Comparison of ENCODE assay signal across 8 cellular contexts in genomic region chr7:131107343-131108211, GRCh38.
DNase-seq lines count a peak whose midpoint lies in the region; ATAC-seq and TF ChIP-seq lines count a peak whose summit lies in the region.

No MANE protein-coding gene starts in this region.

- H4K8ac ChIP-seq in neuronal stem cell (ENCODE audit: low read depth, low read length) = no peak overlapping the region

- H3K18ac ChIP-seq in neuronal stem cell (ENCODE audit: low read length) = peak overlapping the region; percentile 86

- H3K27ac Mint-ChIP-seq in IgD-negative memory B cell = peak overlapping the region; percentile 89 to 100 (median 97)

- H3K4me3 ChIP-seq in DOHH2 (ENCODE audit: low read length) (peak overlapping the region; percentile 93), neuronal stem cell (ENCODE audit: low read length in 2 of 2) (peak overlapping the region; percentile 64 to 85), testis (peak overlapping the region; percentile 92 to 100)

- peaks cover 91% of the 10 kb centered on the region for H3K79me2 ChIP-seq in DOHH2 (ENCODE audit: control insufficient read depth, low read length)

- peaks cover 66% of the 10 kb centered on the region for H3K4me1 ChIP-seq in DOHH2 (ENCODE audit: control insufficient read depth, low read length)
- peaks cover 9% of the 10 kb centered on the region for H3K4me1 ChIP-seq in foreskin keratinocyte
- H3K4me1 ChIP-seq in neuronal stem cell (ENCODE audit: control insufficient read depth in 2 of 2, insufficient read depth in 1 of 2, low read depth in 1 of 2, low read length in 2 of 2) = peaks cover 13 to 35% of the 10 kb centered on the region in 2 donors
- peaks cover 45% of the 10 kb centered on the region for H3K4me1 ChIP-seq in testis

- no peaks in the 10 kb centered on the region for H3K9me3 Mint-ChIP-seq in IgD-negative memory B cell

- no peaks in the 10 kb centered on the region for H3K27me3 ChIP-seq in DOHH2 (ENCODE audit: control insufficient read depth, low read length)
- H3K27me3 ChIP-seq in foreskin keratinocyte = no peaks in the 10 kb centered on the region
- H3K27me3 ChIP-seq in neuronal stem cell (ENCODE audit: control insufficient read depth in 3 of 3, insufficient read depth in 3 of 3, low read depth in 1 of 3, low read length in 3 of 3) = peaks cover 0 to 32% (median 26%) of the 10 kb centered on the region in 3 experiments
- H3K27me3 ChIP-seq in testis = no peaks in the 10 kb centered on the region

- H4K20me1 ChIP-seq in DOHH2 (ENCODE audit: control insufficient read depth, insufficient read depth, low read depth, low read length) = peaks cover 29% of the 10 kb centered on the region

- H3K36me3 ChIP-seq in DOHH2 (ENCODE audit: control insufficient read depth, low read length) = peaks cover 55% of the 10 kb centered on the region
- no peaks in the 10 kb centered on the region for H3K36me3 ChIP-seq in neuronal stem cell (replicated peaks in 1 of 2; ENCODE audit: control insufficient read depth in 2 of 2, insufficient read depth in 2 of 2, low read length in 2 of 2)
- no peaks in the 10 kb centered on the region for H3K36me3 ChIP-seq in testis (ENCODE audit: low read depth, missing control alignments)

- peaks cover 1% of the 10 kb centered on the region for H3K27me3 Mint-ChIP-seq in IgD-negative memory B cell

- H2BK12ac ChIP-seq in neuronal stem cell (ENCODE audit: low read length) = no peak overlapping the region

- peak overlapping the region; percentile 83 to 100 (median 96) for H3K4me3 Mint-ChIP-seq in IgD-negative memory B cell

- H3K4me2 ChIP-seq in DOHH2 (ENCODE audit: low read length) (peak overlapping the region; percentile 88), neuronal stem cell (ENCODE audit: insufficient read depth, low read length, poor library complexity, severe bottlenecking) (peak overlapping the region; percentile 97)

- WGBS in neuronal stem cell (ENCODE audit: extremely low coverage in 2 of 2, insufficient read length in 2 of 2, insufficient replicate concordance in 1 of 2), 2 donors = no CpG with 5 or more reads among the region's 63 CpGs
- WGBS in testis, 2 donors = 0% methylated on average over 34 to 61 of the region's 63 CpGs

- peak overlapping the region; percentile 65 for H3K9ac ChIP-seq in neuronal stem cell (ENCODE audit: low read depth, low read length, poor library complexity)

- no peak overlapping the region for H3K14ac ChIP-seq in neuronal stem cell (ENCODE audit: low read length)

- TF ChIP-seq POLR2A in Raji (IDR thresholded peaks at IDR 0.05; ENCODE audit: insufficient read depth, low read depth, low read length) (peak; percentile 81), testis (IDR thresholded peaks at IDR 0.05) (peak; percentile 80)

- intact Hi-C loops in testis (cut with DNase I; ENCODE audit: low total_unique reads) = loop anchor here (10.0 kb wide), 2 partner anchors 213 to 397 kb away; no protein-coding TSS in a partner anchor

- ATAC-seq in GM21529 (IDR thresholded peaks at IDR 0.05; ENCODE audit: unreplicated experiment) (peak; percentile 48), foreskin keratinocyte (peak; percentile 28)

- H3K27ac ChIP-seq in DOHH2 (ENCODE audit: low read depth, low read length) (peak overlapping the region; percentile 87), foreskin keratinocyte (peak overlapping the region; percentile 24), neuronal stem cell (replicated peaks; ENCODE audit: low read length) (no peak overlapping the region), testis (peak overlapping the region; percentile 99 to 100)

- peak overlapping the region; percentile 39 for H3K23ac ChIP-seq in neuronal stem cell (ENCODE audit: low read depth, low read length, poor library complexity)

- H2BK120ac ChIP-seq in neuronal stem cell (ENCODE audit: low read depth, low read length) = no peak overlapping the region

- no peak overlapping the region for H2BK15ac ChIP-seq in neuronal stem cell (ENCODE audit: low read length)

- H3F3A ChIP-seq in DOHH2 (ENCODE audit: control insufficient read depth, insufficient read depth) = peaks cover 22% of the 10 kb centered on the region

- TF ChIP-seq CTCF in DOHH2 (IDR thresholded peaks at IDR 0.05; ENCODE audit: low read depth, low read length, poor library complexity, severe bottlenecking) (peak; percentile 35), foreskin keratinocyte (conservative IDR thresholded peaks at IDR 0.05) (no peak), testis (IDR thresholded peaks at IDR 0.05) (no peak)

- peak overlapping the region; percentile 72 for H2BK5ac ChIP-seq in neuronal stem cell (ENCODE audit: low read length)

- peaks cover 51 to 60% (median 52%) of the 10 kb centered on the region in 3 donors for H3K4me1 Mint-ChIP-seq in IgD-negative memory B cell

- H4K91ac ChIP-seq in neuronal stem cell (ENCODE audit: low read depth, low read length, poor library complexity) = no peak overlapping the region

- no peaks in the 10 kb centered on the region for H3K9me3 ChIP-seq in DOHH2 (ENCODE audit: control insufficient read depth, insufficient read depth, low read length)
- no peaks in the 10 kb centered on the region for H3K9me3 ChIP-seq in neuronal stem cell (replicated peaks in 1 of 2; ENCODE audit: control insufficient read depth in 2 of 2, insufficient read depth in 1 of 2, low read depth in 1 of 2, low read length in 2 of 2)
- no peaks in the 10 kb centered on the region for H3K9me3 ChIP-seq in testis

- no peak overlapping the region for H2AK5ac ChIP-seq in neuronal stem cell (ENCODE audit: low read depth, low read length)

- no peak overlapping the region for H3K4ac ChIP-seq in neuronal stem cell (ENCODE audit: low read length)

- no peaks in the 10 kb centered on the region for H3K9me2 ChIP-seq in DOHH2 (replicated peaks; ENCODE audit: control insufficient read depth, low read length)

- peak overlapping the region; percentile 94 for H2AFZ ChIP-seq in neuronal stem cell (ENCODE audit: low read length)

- H3K79me1 ChIP-seq in neuronal stem cell (ENCODE audit: low read depth, low read length) = no peaks in the 10 kb centered on the region

- H3K36me3 Mint-ChIP-seq in IgD-negative memory B cell = no peaks in the 10 kb centered on the region

- DNase-seq in activated gamma-delta T cell treated with anti-CD3 and anti-CD28 coated beads, Interleukin-2, amount 50 U/mL, for 16 hours (ENCODE audit: low read depth) = peak; percentile 62
- peak in 1 of 2 donors; percentile 50 for DNase-seq in foreskin keratinocyte
- DNase-seq in neuronal stem cell (ENCODE audit: low spot score) = peak; percentile 39
- DNase-seq in testis = peak; percentile 93
